In genomic region chr17:57902117-57902799, GRCh38 we compare ENCODE assay signal across 8 cellular contexts. TPM values are rescaled to one million over a fixed set of nuclear protein-coding genes. Genes with fewer than 3 reads are reported as not detected.
DNase-seq lines count a peak whose midpoint lies in the region; ATAC-seq and TF ChIP-seq lines count a peak whose summit lies in the region.

No MANE protein-coding gene starts in this region.

- H3K36me3 Mint-ChIP-seq in endodermal cell (ENCODE audit: low read depth) = no peaks in the 10 kb centered on the region

- H3K4me1 Mint-ChIP-seq in endodermal cell = peaks cover 73% of the 10 kb centered on the region

- no peak for DNase-seq in AG04450 (ENCODE audit: low read depth, low spot score)
- peak; percentile 38 for DNase-seq in GM19238 (ENCODE audit: insufficient read length, low spot score)
- DNase-seq in endodermal cell = no peak
- DNase-seq in tibial artery = no peak
- no peak for DNase-seq in SIG-M5 treated with dmso at 0.1 percent for 504 hours (lab: John Stamatoyannopoulos, UW; ENCODE audit: unreplicated experiment)
- DNase-seq in RPMI8226 = no peak
- no peak for DNase-seq in NCI-H2171 treated with DMSO at 0.1 percent for 48 hours (lab: John Stamatoyannopoulos, UW)

- intact Hi-C loops in tibial artery (cut with DNase I; ENCODE audit: low total_unique reads) = no loop called here

- H3K27ac ChIP-seq in AG04450 (ENCODE audit: low read depth, low read length) = peak overlapping the region; percentile 80
- no peak overlapping the region for H3K27ac ChIP-seq in endodermal cell (ENCODE audit: low read depth, low read length)
- H3K27ac ChIP-seq in tibial artery = peak overlapping the region; percentile 69 to 71

- H3K4me3 ChIP-seq in AG04450 (ENCODE audit: low read depth, low read length) (no peak overlapping the region), endodermal cell (ENCODE audit: low read length) (no peak overlapping the region), tibial artery (no peak overlapping the region)

- no peak overlapping the region for H3K4me3 Mint-ChIP-seq in endodermal cell

- H3K27me3 ChIP-seq in AG04450 (ENCODE audit: control insufficient read depth, insufficient read depth, low read length) (no peaks in the 10 kb centered on the region), endodermal cell (ENCODE audit: control insufficient read depth, insufficient read depth, low read length, poor library complexity, severe bottlenecking) (no peaks in the 10 kb centered on the region), tibial artery (no peaks in the 10 kb centered on the region)

- ATAC-seq in HG03280 (IDR thresholded peaks at IDR 0.05; ENCODE audit: unreplicated experiment) = peak; percentile 45

- TF ChIP-seq CTCF in AG04450 (IDR thresholded peaks at IDR 0.05; ENCODE audit: low read depth, low read length) (no peak), endodermal cell (conservative IDR thresholded peaks at IDR 0.05) (no peak), tibial artery (IDR thresholded peaks at IDR 0.05) (no peak)

- H3K4me1 ChIP-seq in endodermal cell (ENCODE audit: control insufficient read depth, insufficient read depth, low read length) = peaks cover 42% of the 10 kb centered on the region
- peaks cover 21 to 77% (median 56%) of the 10 kb centered on the region in 4 donors for H3K4me1 ChIP-seq in tibial artery

- no peaks in the 10 kb centered on the region for H3K9me3 ChIP-seq in AG04450 (ENCODE audit: control insufficient read depth, insufficient read depth, low read length)
- no peaks in the 10 kb centered on the region for H3K9me3 ChIP-seq in endodermal cell (ENCODE audit: control insufficient read depth, low read length)
- no peaks in the 10 kb centered on the region for H3K9me3 ChIP-seq in tibial artery

- peak overlapping the region; percentile 52 for H3K27ac Mint-ChIP-seq in endodermal cell

- WGBS in endodermal cell (ENCODE audit: insufficient coverage in 1 of 2, insufficient read length in 1 of 2), 2 experiments = 91 to 95% methylated on average over 11 to 13 of the region's 13 CpGs

- CTCF ChIA-PET in AG04450 (lab: Charles Lee) = interaction anchor here (2.6 kb wide), 1 partner anchor 10 kb away, joined by 20 read pairs; no protein-coding TSS in a partner anchor

- H3K9me3 Mint-ChIP-seq in endodermal cell = no peaks in the 10 kb centered on the region

- POLR2A ChIA-PET in AG04450 (lab: Yijun Ruan, JAX) = interaction anchor here (0.7 to 1.0 kb wide), 3 partner anchors 27 to 63 kb away, joined by 3 to 5 read pairs (median 3); no protein-coding TSS in a partner anchor

- H3K9ac ChIP-seq in endodermal cell (ENCODE audit: extremely low read depth, low read length, poor library complexity, severe bottlenecking) = no peak overlapping the region

- H3K36me3 ChIP-seq in endodermal cell (ENCODE audit: control insufficient read depth, insufficient read depth, low read length) (no peaks in the 10 kb centered on the region), tibial artery (no peaks in the 10 kb centered on the region)

- H3K27me3 Mint-ChIP-seq in endodermal cell (ENCODE audit: insufficient read depth) = no peaks in the 10 kb centered on the region

RNA-seq across cellular contexts. Expression of gene MRPS23, which starts 52.4 kb away (rescaled TPM):
- polyA plus RNA-seq in AG04450 (2011; rRNA removed) = 27.5 and 34.1 TPM in 2 replicates
- 13.6 and 26.1 TPM in 2 replicates for polyA minus RNA-seq in AG04450 (2011; rRNA and poly(A)+ RNA removed)
- 10 to 100 TPM; 43.9 to 49.2 TPM for total RNA-seq in endodermal cell
- 40.1 TPM for polyA plus RNA-seq in endodermal cell (2013, experiment 1 of 2)
- polyA plus RNA-seq in endodermal cell (2013, experiment 2 of 2) = 41.1 TPM

RNA-seq across cellular contexts. Expression of gene CUEDC1, which starts 53.0 kb away (rescaled TPM):
- 21.6 and 27.6 TPM in 2 replicates for polyA plus RNA-seq in AG04450 (2011; rRNA removed)
- polyA minus RNA-seq in AG04450 (2011; rRNA and poly(A)+ RNA removed) = 20.9 and 22.6 TPM in 2 replicates
- 10 to 100 TPM; 11.0 to 18.7 TPM for total RNA-seq in endodermal cell
- polyA plus RNA-seq in endodermal cell (2013, experiment 1 of 2) = 43.5 TPM
- polyA plus RNA-seq in endodermal cell (2013, experiment 2 of 2) = 39.6 TPM
